Comparison of ENCODE assay signal across 15 cellular contexts in genomic region chr4:144970597-144970996, GRCh38.
DNase-seq lines count a peak whose midpoint lies in the region; ATAC-seq and TF ChIP-seq lines count a peak whose summit lies in the region.
"Had no signal": no experiment of that assay in that cellular context is flagged by ENCODE, and none has a peak within 500 bp of the region (broad histone marks: within the 10 kb centered on the region; RNA-seq: fewer than 3 reads in every experiment).

No MANE protein-coding gene starts in this region.

- H3K9me3 ChIP-seq in ovary, result no peaks in the 10 kb centered on the region

- no peak for TF ChIP-seq EP300 in ovary (IDR thresholded peaks at IDR 0.05)

- intact Hi-C loops in ovary (cut with DNase I), result no loop called here
- intact Hi-C loops in activated CD8-positive, alpha-beta T cell treated with anti-CD3 and anti-CD28 coated beads for 36 hours (cut with micrococcal nuclease), result no loop called here

- no peaks in the 10 kb centered on the region for H3K4me1 Mint-ChIP-seq in activated CD8-positive, alpha-beta T cell treated with anti-CD3 and anti-CD28 coated beads for 36 hours (ENCODE audit: low read depth)
- H3K4me1 Mint-ChIP-seq: central memory CD8-positive, alpha-beta T cell; neural crest cell had no signal

- TF ChIP-seq CTCF in ovary (IDR thresholded peaks at IDR 0.05), result no peak
- no peak for TF ChIP-seq CTCF in activated CD8-positive, alpha-beta T cell treated with anti-CD3 and anti-CD28 coated beads for 36 hours (IDR thresholded peaks at IDR 0.05)

- no peak for TF ChIP-seq POLR2A in ovary (IDR thresholded peaks at IDR 0.05)

- H3K4me3 ChIP-seq in ovary, result no peak overlapping the region

- no peak overlapping the region for H3K27ac ChIP-seq in ovary

- no peak for DNase-seq in ovary
- DNase-seq in activated CD4-positive, alpha-beta T cell treated with anti-CD3 and anti-CD28 coated beads for 1 hour, result no peak
- no peak for DNase-seq in GOT3 (lab: John Stamatoyannopoulos, UW)
- DNase-seq in activated CD8-positive, alpha-beta T cell treated with anti-CD3 and anti-CD28 coated beads for 36 hours, result no peak
- DNase-seq: activated CD4-positive, alpha-beta T cell treated with anti-CD3 and anti-CD28 coated beads for 36 hours; activated gamma-delta T cell treated with Interleukin-2 at 50 U/mL for 16 hours; DND-41; NCI-H526 treated with DMSO at 0.1 percent for 48 hours; stimulated activated CD4-positive, alpha-beta T cell treated with anti-CD3 and anti-CD28 coated beads, Interleukin-12 subunit alpha, Interleukin-12 subunit beta, amount 100 ng/mL, for 4 hours had no signal

- H3K9me3 Mint-ChIP-seq in activated CD8-positive, alpha-beta T cell treated with anti-CD3 and anti-CD28 coated beads for 36 hours, result peaks cover 3% of the 10 kb centered on the region
- H3K9me3 Mint-ChIP-seq: central memory CD8-positive, alpha-beta T cell had no signal

- H3K27me3 Mint-ChIP-seq in activated CD8-positive, alpha-beta T cell treated with anti-CD3 and anti-CD28 coated beads for 36 hours, result no peaks in the 10 kb centered on the region
- H3K27me3 Mint-ChIP-seq: activated CD4-positive, alpha-beta T cell treated with anti-CD3 and anti-CD28 coated beads for 36 hours; central memory CD8-positive, alpha-beta T cell had no signal

- H3K36me3 Mint-ChIP-seq in activated CD8-positive, alpha-beta T cell treated with anti-CD3 and anti-CD28 coated beads for 36 hours (ENCODE audit: low read depth), result no peaks in the 10 kb centered on the region

- CTCF ChIA-PET in activated CD8-positive, alpha-beta T cell treated with anti-CD3 and anti-CD28 coated beads for 36 hours (lab: Charles Lee), result no interaction called here

- no peaks in the 10 kb centered on the region for H3K4me1 ChIP-seq in ovary (ENCODE audit: insufficient read depth)

- H3K4me3 Mint-ChIP-seq in activated CD8-positive, alpha-beta T cell treated with anti-CD3 and anti-CD28 coated beads for 36 hours, result no peak overlapping the region
- H3K4me3 Mint-ChIP-seq: activated CD4-positive, alpha-beta T cell treated with anti-CD3 and anti-CD28 coated beads for 36 hours; central memory CD8-positive, alpha-beta T cell; neural crest cell had no signal

- no peaks in the 10 kb centered on the region for H3K27me3 ChIP-seq in ovary

- POLR2A ChIA-PET in activated CD8-positive, alpha-beta T cell treated with anti-CD3 and anti-CD28 coated beads for 36 hours (lab: Charles Lee), result no interaction called here

- peak; percentile 69 for ATAC-seq in GM18502 (IDR thresholded peaks at IDR 0.05; ENCODE audit: poor library complexity, unreplicated experiment)
- ATAC-seq in GM19467 (IDR thresholded peaks at IDR 0.05; ENCODE audit: unreplicated experiment), result peak; percentile 48
- ATAC-seq in HG02870 (IDR thresholded peaks at IDR 0.05; ENCODE audit: unreplicated experiment), result peak; percentile 65
- ATAC-seq in HG03520 (IDR thresholded peaks at IDR 0.05; ENCODE audit: unreplicated experiment), result peak; percentile 41
- ATAC-seq in activated CD8-positive, alpha-beta T cell treated with anti-CD3 and anti-CD28 coated beads for 36 hours, result no peak
- ATAC-seq: activated CD4-positive, alpha-beta T cell treated with anti-CD3 and anti-CD28 coated beads for 36 hours had no signal

- 84 to 88% (median 87%) methylated on average over 1 of the region's 1 CpG for WGBS in ovary, 3 donors

- no peaks in the 10 kb centered on the region for H3K36me3 ChIP-seq in ovary

- H3K27ac Mint-ChIP-seq in activated CD8-positive, alpha-beta T cell treated with anti-CD3 and anti-CD28 coated beads for 36 hours, result no peak overlapping the region
- H3K27ac Mint-ChIP-seq: activated CD4-positive, alpha-beta T cell treated with anti-CD3 and anti-CD28 coated beads for 36 hours had no signal
